14 cellular contexts compared by ENCODE assay signal in the genomic region with DNA sequence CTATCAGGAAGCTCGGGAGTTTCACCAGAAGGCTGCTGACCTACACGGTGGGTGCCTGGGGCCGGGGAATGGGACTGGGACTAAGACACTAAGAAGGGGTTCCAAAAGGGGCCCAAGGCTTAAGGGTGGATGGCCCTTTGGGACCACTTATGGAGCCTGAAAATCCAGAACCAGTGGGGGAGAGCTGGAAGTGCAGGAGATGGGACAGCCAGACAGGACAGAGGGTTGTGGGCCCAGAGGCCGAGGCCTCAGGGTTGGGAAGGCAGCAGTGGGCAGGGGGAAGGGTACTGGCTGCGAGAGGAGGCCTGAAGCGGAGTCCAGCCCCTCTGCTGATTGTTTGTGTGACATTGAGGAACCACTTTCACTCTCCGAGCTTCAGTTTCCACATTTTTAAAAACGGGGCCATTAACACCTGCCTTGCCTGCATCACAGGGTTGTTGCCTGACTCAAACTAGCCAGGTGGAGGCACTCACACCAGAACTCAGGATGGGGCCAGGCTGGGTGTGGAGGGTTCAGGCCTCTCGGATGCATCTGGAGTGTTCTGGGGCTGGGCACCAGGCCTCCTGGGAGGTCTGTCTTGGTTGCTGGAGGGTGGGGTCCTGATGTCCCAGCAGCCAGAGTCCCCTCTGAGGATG. TPM values are rescaled to one million over a fixed set of nuclear protein-coding genes. Genes with fewer than 3 reads are reported as not detected.
DNase-seq lines count a peak whose midpoint lies in the region; ATAC-seq and TF ChIP-seq lines count a peak whose summit lies in the region.
"Had no signal": no experiment of that assay in that cellular context is flagged by ENCODE, and none has a peak within 500 bp of the region (broad histone marks: within the 10 kb centered on the region; RNA-seq: fewer than 3 reads in every experiment).

No MANE protein-coding gene starts in this region.

- H3K4me3 ChIP-seq in GM08714 (ENCODE audit: low read length): peak overlapping the region; percentile 5; the same call in 1 of the 2 replicates
- H3K4me3 ChIP-seq: ascending aorta, suprapubic skin had no signal

- H3K9me3 Mint-ChIP-seq in activated T-cell treated with anti-CD3 and anti-CD28 coated beads, Interleukin-2, amount 50 U/mL, for 4 hours: no peaks in the 10 kb centered on the region
- no peaks in the 10 kb centered on the region for H3K9me3 Mint-ChIP-seq in natural killer cell

- peak overlapping the region in 1 of 2 donors; percentile 90 for H3K27ac Mint-ChIP-seq in natural killer cell

- intact Hi-C loops in natural killer cell (cut with micrococcal nuclease): no loop called here

- no peaks in the 10 kb centered on the region for H3K27me3 Mint-ChIP-seq in activated T-cell treated with anti-CD3 and anti-CD28 coated beads, Interleukin-2, amount 50 U/mL, for 4 hours (ENCODE audit: low read depth)
- H3K27me3 Mint-ChIP-seq in natural killer cell (ENCODE audit: low read depth in 2 of 2): no peaks in the 10 kb centered on the region

- peak overlapping the region; percentile 79 for H3K4me3 Mint-ChIP-seq in activated T-cell treated with anti-CD3 and anti-CD28 coated beads, Interleukin-2, amount 50 U/mL, for 4 hours
- H3K4me3 Mint-ChIP-seq in natural killer cell: peak overlapping the region; percentile 47

- DNase-seq in activated T-cell treated with anti-CD3 and anti-CD28 coated beads, Interleukin-2, amount 50 U/mL, for 4 hours: no peak
- DNase-seq in natural killer cell (no peak), Kasumi-1 (lab: John Stamatoyannopoulos, UW) (no peak), 8988T (no peak), cerebellum (ENCODE audit: low spot score) (no peak)
- DNase-seq: stimulated activated CD4-positive, alpha-beta T cell treated with anti-CD3 and anti-CD28 coated beads, Interleukin-4, amount 100 ng/mL, for 24 hours; WERI-Rb-1 had no signal

- H3K4me1 Mint-ChIP-seq in activated T-cell treated with anti-CD3 and anti-CD28 coated beads, Interleukin-2, amount 50 U/mL, for 4 hours (ENCODE audit: low read depth): peaks cover 18% of the 10 kb centered on the region
- peaks cover 6 to 24% of the 10 kb centered on the region in 2 donors for H3K4me1 Mint-ChIP-seq in natural killer cell

- H3K36me3 Mint-ChIP-seq in activated T-cell treated with anti-CD3 and anti-CD28 coated beads, Interleukin-2, amount 50 U/mL, for 4 hours (ENCODE audit: insufficient read depth): no peaks in the 10 kb centered on the region
- H3K36me3 Mint-ChIP-seq in natural killer cell: no peaks in the 10 kb centered on the region

- no peak for TF ChIP-seq CTCF in natural killer cell (IDR thresholded peaks at IDR 0.05)

- ATAC-seq in GM21723 (IDR thresholded peaks at IDR 0.05; ENCODE audit: unreplicated experiment) (peak; percentile 44), natural killer cell (peak in 1 of 3 donors; percentile 17), HG03095 (IDR thresholded peaks at IDR 0.05; ENCODE audit: unreplicated experiment) (no peak)
- peak; percentile 31 to 39 for ATAC-seq in activated T-cell treated with anti-CD3 and anti-CD28 coated beads, Interleukin-2, amount 50 U/mL, for 4 hours

RNA-seq across cellular contexts. Expression of gene TTC24, which starts 3.0 kb away (rescaled TPM):
- 10 to 100 TPM in 1 of 3 donors, 1 to 10 TPM in 2; 2.9 to 10.9 (median 5.4) TPM for total RNA-seq in activated T-cell treated with anti-CD3 and anti-CD28 coated beads, Interleukin-2, amount 50 U/mL, for 4 hours
- total RNA-seq in natural killer cell (1 to 10 TPM; 3.3 to 4.1 (median 4.0) TPM), cerebellum (not detected)
- total RNA-seq: ascending aorta, Caco-2, M059J, suprapubic skin had no signal

RNA-seq across cellular contexts. Expression of gene NAXE, which starts 9.1 kb away (rescaled TPM):
- total RNA-seq in activated T-cell treated with anti-CD3 and anti-CD28 coated beads, Interleukin-2, amount 50 U/mL, for 4 hours: 100 to 1,000 TPM in 1 of 3 donors, 10 to 100 TPM in 2; 80.3 to 102 (median 83.7) TPM
- total RNA-seq in natural killer cell: 10 to 100 TPM; 32.6 to 52.5 (median 36.6) TPM
- total RNA-seq in cerebellum: 28.3 TPM

RNA-seq across cellular contexts. Expression of gene IQGAP3, which starts 10.1 kb away (rescaled TPM):
- total RNA-seq in activated T-cell treated with anti-CD3 and anti-CD28 coated beads, Interleukin-2, amount 50 U/mL, for 4 hours: under 1 TPM; 0.18 to 0.38 (median 0.37) TPM
- under 1 TPM; 0.08 to 0.21 (median 0.14) TPM for total RNA-seq in natural killer cell
- 6.3 TPM for total RNA-seq in cerebellum
- total RNA-seq: ascending aorta had no signal

RNA-seq across cellular contexts. Expression of gene GPATCH4, which starts 18.8 kb away (rescaled TPM):
- total RNA-seq in activated T-cell treated with anti-CD3 and anti-CD28 coated beads, Interleukin-2, amount 50 U/mL, for 4 hours: 100 to 1,000 TPM; 171 to 190 (median 174) TPM
- total RNA-seq in natural killer cell: 10 to 100 TPM; 19.3 to 27.3 (median 22.1) TPM
- 10.1 TPM for total RNA-seq in cerebellum

RNA-seq across cellular contexts. Expression of gene HAPLN2, which starts 36.7 kb away (rescaled TPM):
- not detected for total RNA-seq in activated T-cell treated with anti-CD3 and anti-CD28 coated beads, Interleukin-2, amount 50 U/mL, for 4 hours
- total RNA-seq in natural killer cell: not detected
- 1.3 TPM for total RNA-seq in cerebellum
- total RNA-seq: Caco-2, M059J had no signal
